Comparison of ENCODE assay signal across 19 cellular contexts in the genomic region with DNA sequence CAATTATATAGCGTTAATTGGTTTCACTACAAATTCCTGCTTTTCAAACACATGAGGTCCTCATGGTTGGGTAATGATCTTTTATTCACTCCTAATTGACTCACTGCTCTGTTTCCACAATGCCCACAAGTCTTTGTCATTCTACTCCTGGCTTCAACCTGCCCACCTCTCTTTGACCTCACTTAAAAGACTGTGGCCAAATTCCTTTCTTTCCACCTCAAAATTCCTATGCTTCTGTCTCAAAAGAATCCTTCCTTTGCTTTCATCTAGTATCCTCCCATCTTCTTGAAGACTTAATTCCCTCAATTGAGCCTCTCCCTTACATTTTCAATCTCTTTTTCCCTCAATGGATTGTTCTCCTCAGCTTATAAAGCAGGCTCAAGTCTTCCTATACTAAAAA.
"Had no signal": no experiment of that assay in that cellular context is flagged by ENCODE, and none has a peak within 500 bp of the region (broad histone marks: within the 10 kb centered on the region; RNA-seq: fewer than 3 reads in every experiment).

No MANE protein-coding gene starts in this region.

- H3K27me3 ChIP-seq: pancreas, testis, upper lobe of right lung had no signal

- DNase-seq: activated CD4-positive, alpha-beta memory T cell treated with anti-CD3 and anti-CD28 coated beads, Interleukin-2, amount 10 ng/mL, durations not matched to agents 7 days and 5 days; activated CD4-positive, alpha-beta T cell treated with anti-CD3 and anti-CD28 coated beads for 36 hours; activated gamma-delta T cell; activated naive CD8-positive, alpha-beta T cell treated with anti-CD3 and anti-CD28 coated beads for 36 hours; activated T-cell treated with anti-CD3 and anti-CD28 coated beads, Interleukin-2, amount 50 U/mL, for 48 hours; foreskin melanocyte; heart right ventricle; kidney; pancreas; retina; stimulated activated CD4-positive, alpha-beta T cell treated with anti-CD3 and anti-CD28 coated beads, Interleukin-15, amount 100 ng/mL, for 24 hours; stimulated activated CD4-positive, alpha-beta T cell treated with anti-CD3 and anti-CD28 coated beads, Interleukin-4, amount 100 ng/mL, for 24 hours; stimulated activated naive CD8-positive, alpha-beta T cell treated with anti-CD3 and anti-CD28 coated beads, Interleukin-15, amount 100 ng/mL, for 72 hours; T1000; testis; upper lobe of right lung had no signal

- H3K36me3 ChIP-seq: cardiac muscle cell, heart right ventricle, pancreas, upper lobe of right lung had no signal

- H3K4me1 ChIP-seq: pancreas had no signal

- H3K4me3 ChIP-seq: cardiac muscle cell, heart right ventricle, pancreas, testis, upper lobe of right lung had no signal

- FAIRE-seq: colon, kidney, pancreas had no signal

- H3K27ac ChIP-seq: cardiac muscle cell, heart right ventricle, pancreas, testis, upper lobe of right lung, VCaP had no signal

- H3K9me3 ChIP-seq: heart right ventricle, pancreas, testis, upper lobe of right lung had no signal
